In the genomic region with DNA sequence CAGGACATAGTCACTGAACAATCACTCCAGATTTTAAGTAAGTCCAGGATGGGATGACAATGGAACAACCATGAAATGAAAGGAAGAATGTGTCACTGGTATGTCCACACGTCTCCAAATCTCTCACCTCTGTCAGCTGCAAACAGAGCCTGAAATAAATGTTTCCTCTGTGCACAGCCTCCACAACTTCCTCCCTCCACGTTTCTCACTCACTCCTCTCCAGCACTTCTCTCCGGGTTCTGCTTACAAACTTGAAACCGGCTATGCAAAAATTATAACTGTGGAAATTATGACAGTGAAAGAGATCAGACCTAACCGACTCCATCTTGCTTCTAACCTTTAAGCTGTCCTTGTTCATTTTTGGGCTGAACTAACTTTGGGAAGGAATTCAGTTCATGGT, we compare ENCODE assay signal across 22 cellular contexts.
"Had no signal": no experiment of that assay in that cellular context is flagged by ENCODE, and none has a peak within 500 bp of the region (broad histone marks: within the 10 kb centered on the region; RNA-seq: fewer than 3 reads in every experiment).

No MANE protein-coding gene starts in this region.

- H3K9me3 ChIP-seq: adrenal gland, esophagus muscularis mucosa, heart right ventricle, mucosa of descending colon, suprapubic skin, transverse colon, uterus had no signal

- H3K27ac ChIP-seq: adrenal gland, esophagus muscularis mucosa, heart right ventricle, suprapubic skin, transverse colon, uterus had no signal

- H3K9me3 Mint-ChIP-seq: activated CD4-positive, alpha-beta T cell treated with anti-CD3 and anti-CD28 coated beads, Interleukin-2, amount 10 ng/mL, durations not matched to agents 7 days and 5 days; activated naive CD4-positive, alpha-beta T cell treated with anti-CD3 and anti-CD28 coated beads for 36 hours; activated T-cell treated with anti-CD3 and anti-CD28 coated beads, Interleukin-2, amount 50 U/mL, for 24 hours; dendritic cell treated with granulocyte-macrophage colony-stimulating factor and Interleukin-4, amounts not matched to agents 40 ng/mL and 50 ng/mL, for 4 days; memory B cell; naive B cell; neural crest cell; stimulated activated naive CD8-positive, alpha-beta T cell treated with anti-CD3 and anti-CD28 coated beads, Interleukin-15, Interleukin-2, amounts not matched to agents 100 ng/mL and 50 ng/mL, for 24 hours had no signal

- H3K27me3 ChIP-seq: adrenal gland, esophagus muscularis mucosa, suprapubic skin, transverse colon, uterus had no signal

- H3K4me3 Mint-ChIP-seq: activated CD4-positive, alpha-beta T cell treated with anti-CD3 and anti-CD28 coated beads, Interleukin-2, amount 10 ng/mL, durations not matched to agents 7 days and 5 days; activated CD8-positive, alpha-beta T cell treated with anti-CD3 and anti-CD28 coated beads, Interleukin-2, amount 10 ng/mL, durations not matched to agents 7 days and 5 days; activated naive CD4-positive, alpha-beta T cell treated with anti-CD3 and anti-CD28 coated beads for 36 hours; activated T-cell treated with anti-CD3 and anti-CD28 coated beads, Interleukin-2, amount 50 U/mL, for 24 hours; dendritic cell treated with granulocyte-macrophage colony-stimulating factor and Interleukin-4, amounts not matched to agents 40 ng/mL and 50 ng/mL, for 4 days; memory B cell; neural crest cell; stimulated activated naive CD8-positive, alpha-beta T cell treated with anti-CD3 and anti-CD28 coated beads, Interleukin-15, Interleukin-2, amounts not matched to agents 100 ng/mL and 50 ng/mL, for 24 hours had no signal

- ATAC-seq: activated CD8-positive, alpha-beta T cell treated with anti-CD3 and anti-CD28 coated beads, Interleukin-2, amount 10 ng/mL, durations not matched to agents 7 days and 5 days; heart right ventricle; left ventricle myocardium superior; mucosa of descending colon had no signal

- H3K36me3 ChIP-seq: adrenal gland, esophagus muscularis mucosa, heart right ventricle, suprapubic skin, transverse colon, uterus had no signal

- H3K27ac Mint-ChIP-seq: activated CD4-positive, alpha-beta T cell treated with anti-CD3 and anti-CD28 coated beads, Interleukin-2, amount 10 ng/mL, durations not matched to agents 7 days and 5 days; activated CD8-positive, alpha-beta T cell treated with anti-CD3 and anti-CD28 coated beads, Interleukin-2, amount 10 ng/mL, durations not matched to agents 7 days and 5 days; activated naive CD4-positive, alpha-beta T cell treated with anti-CD3 and anti-CD28 coated beads for 36 hours; activated T-cell treated with anti-CD3 and anti-CD28 coated beads, Interleukin-2, amount 50 U/mL, for 24 hours; dendritic cell treated with granulocyte-macrophage colony-stimulating factor and Interleukin-4, amounts not matched to agents 40 ng/mL and 50 ng/mL, for 4 days; memory B cell; progenitor cell of endocrine pancreas; stimulated activated naive CD8-positive, alpha-beta T cell treated with anti-CD3 and anti-CD28 coated beads, Interleukin-15, Interleukin-2, amounts not matched to agents 100 ng/mL and 50 ng/mL, for 24 hours had no signal

- H3K4me3 ChIP-seq: adrenal gland, esophagus muscularis mucosa, heart right ventricle, mucosa of descending colon, suprapubic skin, transverse colon, uterus had no signal

- DNase-seq: activated CD4-positive, alpha-beta T cell treated with anti-CD3 and anti-CD28 coated beads, Interleukin-2, amount 10 ng/mL, durations not matched to agents 7 days and 5 days; activated CD4-positive, CD25-positive, alpha-beta regulatory T cell; activated CD8-positive, alpha-beta T cell treated with anti-CD3 and anti-CD28 coated beads, Interleukin-2, amount 10 ng/mL, durations not matched to agents 7 days and 5 days; activated naive CD4-positive, alpha-beta T cell treated with anti-CD3 and anti-CD28 coated beads for 36 hours; activated T-cell treated with anti-CD3 and anti-CD28 coated beads, Interleukin-2, amount 50 U/mL, for 24 hours; adrenal gland; effector CD8-positive, alpha-beta T cell; heart right ventricle; left ventricle myocardium superior; mucosa of descending colon; naive B cell; stimulated activated CD4-positive, alpha-beta T cell treated with anti-CD3 and anti-CD28 coated beads, Interleukin-2, amount 100 ng/mL, for 24 hours; T-helper 9 cell; transverse colon; uterus had no signal

- H3K4me1 ChIP-seq: uterus had no signal
